In genomic region chr14:74956280-74957072, GRCh38 we compare ENCODE assay signal across 12 cellular contexts. TPM values are rescaled to one million over a fixed set of nuclear protein-coding genes. Genes with fewer than 3 reads are reported as not detected.
DNase-seq lines count a peak whose midpoint lies in the region; ATAC-seq and TF ChIP-seq lines count a peak whose summit lies in the region.
"Had no signal": no experiment of that assay in that cellular context is flagged by ENCODE, and none has a peak within 500 bp of the region (broad histone marks: within the 10 kb centered on the region; RNA-seq: fewer than 3 reads in every experiment).

No MANE protein-coding gene starts in this region.

- no peaks in the 10 kb centered on the region for H3K36me3 Mint-ChIP-seq in activated CD4-positive, alpha-beta memory T cell treated with anti-CD3 and anti-CD28 coated beads, Interleukin-2, amount 10 ng/mL, durations not matched to agents 7 days and 5 days (ENCODE audit: low read depth)
- no peaks in the 10 kb centered on the region for H3K36me3 Mint-ChIP-seq in activated CD4-positive, alpha-beta memory T cell treated with anti-CD3 and anti-CD28 coated beads for 36 hours
- H3K36me3 Mint-ChIP-seq in T-helper 17 cell (ENCODE audit: low read depth) = peaks cover 3% of the 10 kb centered on the region

- no peaks in the 10 kb centered on the region for H3K27me3 ChIP-seq in osteoblast (ENCODE audit: insufficient read depth, low read length)

- no peak overlapping the region for H3K27ac ChIP-seq in osteoblast (ENCODE audit: low read depth, low read length)

- CTCF ChIA-PET in activated CD4-positive, alpha-beta memory T cell treated with anti-CD3 and anti-CD28 coated beads, Interleukin-2, amount 10 ng/mL, durations not matched to agents 7 days and 5 days (lab: Charles Lee) = interaction anchor here (0.9 kb wide), 1 partner anchor 11 kb away, joined by 4 read pairs; no protein-coding TSS in a partner anchor
- CTCF ChIA-PET in activated CD4-positive, alpha-beta memory T cell treated with anti-CD3 and anti-CD28 coated beads for 36 hours (lab: Charles Lee) = interaction anchor here (1.5 kb wide), 1 partner anchor 14 kb away, joined by 3 read pairs; no protein-coding TSS in a partner anchor

- no peaks in the 10 kb centered on the region for H3K36me3 ChIP-seq in osteoblast (ENCODE audit: insufficient read depth, low read length)

- H3K4me1 Mint-ChIP-seq in activated CD4-positive, alpha-beta memory T cell treated with anti-CD3 and anti-CD28 coated beads, Interleukin-2, amount 10 ng/mL, durations not matched to agents 7 days and 5 days = peaks cover 3% of the 10 kb centered on the region
- H3K4me1 Mint-ChIP-seq in activated CD4-positive, alpha-beta memory T cell treated with anti-CD3 and anti-CD28 coated beads for 36 hours (ENCODE audit: low read depth) = no peaks in the 10 kb centered on the region
- peaks cover 5% of the 10 kb centered on the region for H3K4me1 Mint-ChIP-seq in T-helper 17 cell

- H3K9me3 ChIP-seq in T-helper 17 cell (ENCODE audit: control insufficient read depth, low read length, poor library complexity, severe bottlenecking) = no peaks in the 10 kb centered on the region
- H3K9me3 ChIP-seq in osteoblast (ENCODE audit: low read depth, low read length) = no peaks in the 10 kb centered on the region
- H3K9me3 ChIP-seq: A549 had no signal

- ATAC-seq in T-helper 17 cell = no peak
- ATAC-seq in sciatic nerve = peak; percentile 14
- ATAC-seq in left colon = no peak

- no peaks in the 10 kb centered on the region for H3K9me3 Mint-ChIP-seq in activated CD4-positive, alpha-beta memory T cell treated with anti-CD3 and anti-CD28 coated beads, Interleukin-2, amount 10 ng/mL, durations not matched to agents 7 days and 5 days
- H3K9me3 Mint-ChIP-seq in activated CD4-positive, alpha-beta memory T cell treated with anti-CD3 and anti-CD28 coated beads for 36 hours = no peaks in the 10 kb centered on the region

- H3K79me2 ChIP-seq in osteoblast (ENCODE audit: insufficient read depth, low read length) = no peaks in the 10 kb centered on the region

- no peak overlapping the region for H3K4me2 ChIP-seq in osteoblast (ENCODE audit: insufficient read depth, low read length)

- TF ChIP-seq CTCF in osteoblast (IDR thresholded peaks at IDR 0.05; ENCODE audit: extremely low read depth, low read depth, low read length) = no peak

- H2AFZ ChIP-seq in osteoblast (ENCODE audit: low read length) = no peak overlapping the region

- intact Hi-C loops in activated CD4-positive, alpha-beta memory T cell treated with anti-CD3 and anti-CD28 coated beads for 36 hours (cut with micrococcal nuclease) = no loop called here
- intact Hi-C loops in sciatic nerve (cut with DNase I) = no loop called here
- intact Hi-C loops in left colon (cut with DNase I, micrococcal nuclease) = no loop called here

- peaks cover 19% of the 10 kb centered on the region for H3K4me1 ChIP-seq in osteoblast (ENCODE audit: insufficient read depth, low read length)

- no peak overlapping the region for H3K27ac Mint-ChIP-seq in activated CD4-positive, alpha-beta memory T cell treated with anti-CD3 and anti-CD28 coated beads, Interleukin-2, amount 10 ng/mL, durations not matched to agents 7 days and 5 days
- H3K27ac Mint-ChIP-seq in activated CD4-positive, alpha-beta memory T cell treated with anti-CD3 and anti-CD28 coated beads for 36 hours = no peak overlapping the region
- no peak overlapping the region for H3K27ac Mint-ChIP-seq in T-helper 17 cell

- peak overlapping the region; percentile 3 for H3K4me3 Mint-ChIP-seq in activated CD4-positive, alpha-beta memory T cell treated with anti-CD3 and anti-CD28 coated beads, Interleukin-2, amount 10 ng/mL, durations not matched to agents 7 days and 5 days
- H3K4me3 Mint-ChIP-seq in activated CD4-positive, alpha-beta memory T cell treated with anti-CD3 and anti-CD28 coated beads for 36 hours = no peak overlapping the region
- peak overlapping the region; percentile 59 for H3K4me3 Mint-ChIP-seq in T-helper 17 cell

- no peak for DNase-seq in activated CD4-positive, alpha-beta memory T cell treated with anti-CD3 and anti-CD28 coated beads, Interleukin-2, amount 10 ng/mL, durations not matched to agents 7 days and 5 days
- no peak for DNase-seq in activated CD4-positive, alpha-beta memory T cell treated with anti-CD3 and anti-CD28 coated beads for 36 hours
- DNase-seq in T-helper 17 cell (no peak), left kidney (ENCODE audit: low read depth, low spot score) (peak; percentile 53), sciatic nerve (ENCODE audit: low spot score) (no peak), osteoblast (ENCODE audit: insufficient read length, low spot score, missing footprints) (no peak), left colon (no peak)
- no peak for DNase-seq in stimulated activated CD4-positive, alpha-beta T cell treated with anti-CD3 and anti-CD28 coated beads, Interleukin-2, amount 100 ng/mL, for 48 hours
- DNase-seq: activated CD4-positive, CD25-positive, alpha-beta regulatory T cell treated with anti-CD3 and anti-CD28 coated beads, Interleukin-2, amount 50 U/mL, for 72 hours; kidney glomerular epithelial cell; NCI-H2107 had no signal

- peaks cover 8% of the 10 kb centered on the region for H3K27me3 Mint-ChIP-seq in activated CD4-positive, alpha-beta memory T cell treated with anti-CD3 and anti-CD28 coated beads, Interleukin-2, amount 10 ng/mL, durations not matched to agents 7 days and 5 days
- peaks cover 6% of the 10 kb centered on the region for H3K27me3 Mint-ChIP-seq in activated CD4-positive, alpha-beta memory T cell treated with anti-CD3 and anti-CD28 coated beads for 36 hours
- peaks cover 7% of the 10 kb centered on the region for H3K27me3 Mint-ChIP-seq in T-helper 17 cell

- H4K20me1 ChIP-seq in osteoblast (ENCODE audit: insufficient read depth, low read length) = no peaks in the 10 kb centered on the region

- POLR2A ChIA-PET in activated CD4-positive, alpha-beta memory T cell treated with anti-CD3 and anti-CD28 coated beads, Interleukin-2, amount 10 ng/mL, durations not matched to agents 7 days and 5 days (lab: Charles Lee) = no interaction called here
- POLR2A ChIA-PET in activated CD4-positive, alpha-beta memory T cell treated with anti-CD3 and anti-CD28 coated beads for 36 hours (lab: Charles Lee) = no interaction called here

- no peak overlapping the region for H3K4me3 ChIP-seq in osteoblast (ENCODE audit: insufficient read depth, low read length)

RNA-seq across cellular contexts. Expression of gene PGF, which starts 1.1 kb away (rescaled TPM):
- total RNA-seq in activated CD4-positive, alpha-beta memory T cell treated with anti-CD3 and anti-CD28 coated beads, Interleukin-2, amount 10 ng/mL, durations not matched to agents 7 days and 5 days = under 1 TPM; 0.23 to 0.38 TPM
- total RNA-seq in activated CD4-positive, alpha-beta memory T cell treated with anti-CD3 and anti-CD28 coated beads for 36 hours = under 1 TPM in 1 of 2 experiments, not detected in 1; 0.10 TPM
- total RNA-seq in T-helper 17 cell = not detected
- 12.4 TPM for total RNA-seq in sciatic nerve
- total RNA-seq in osteoblast = 16.3 and 24.5 TPM in 2 replicates
- 1 to 10 TPM; 1.3 to 2.9 TPM for total RNA-seq in left colon

RNA-seq across cellular contexts. Expression of gene RPS6KL1, which starts 33.4 kb away (rescaled TPM):
- total RNA-seq in activated CD4-positive, alpha-beta memory T cell treated with anti-CD3 and anti-CD28 coated beads, Interleukin-2, amount 10 ng/mL, durations not matched to agents 7 days and 5 days = 1 to 10 TPM; 3.6 to 3.8 TPM
- total RNA-seq in activated CD4-positive, alpha-beta memory T cell treated with anti-CD3 and anti-CD28 coated beads for 36 hours = 1 to 10 TPM; 4.2 to 4.9 TPM
- total RNA-seq in T-helper 17 cell = 1 to 10 TPM; 1.0 to 1.9 TPM
- 4.7 TPM for total RNA-seq in sciatic nerve
- total RNA-seq in osteoblast = 0.29 and 0.36 TPM in 2 replicates
- 10 to 100 TPM in 1 of 2 donors, 1 to 10 TPM in 1; 9.7 to 13.3 TPM for total RNA-seq in left colon

RNA-seq across cellular contexts. Expression of gene EIF2B2, which starts 46.2 kb away (rescaled TPM):
- 10 to 100 TPM; 63.7 to 64.0 TPM for total RNA-seq in activated CD4-positive, alpha-beta memory T cell treated with anti-CD3 and anti-CD28 coated beads, Interleukin-2, amount 10 ng/mL, durations not matched to agents 7 days and 5 days
- 10 to 100 TPM; 61.9 to 62.6 TPM for total RNA-seq in activated CD4-positive, alpha-beta memory T cell treated with anti-CD3 and anti-CD28 coated beads for 36 hours
- total RNA-seq in T-helper 17 cell (10 to 100 TPM; 22.9 to 25.9 TPM), sciatic nerve (30.8 TPM), osteoblast (30.4 and 39.4 TPM in 2 replicates), left colon (10 to 100 TPM; 36.5 to 48.1 TPM)
